20 cellular contexts compared by ENCODE assay signal in genomic region chr10:6117711-6118110, GRCh38. TPM values are rescaled to one million over a fixed set of nuclear protein-coding genes. Genes with fewer than 3 reads are reported as not detected.
DNase-seq lines count a peak whose midpoint lies in the region; ATAC-seq and TF ChIP-seq lines count a peak whose summit lies in the region.
"Had no signal": no experiment of that assay in that cellular context is flagged by ENCODE, and none has a peak within 500 bp of the region (broad histone marks: within the 10 kb centered on the region; RNA-seq: fewer than 3 reads in every experiment).

No MANE protein-coding gene starts in this region.

- H3K4me3 ChIP-seq in upper lobe of right lung (no peak overlapping the region), mucosa of descending colon (no peak overlapping the region)
- H3K4me3 ChIP-seq: BLaER1 treated with 17β-estradiol and CSF1 and Interleukin-3, amounts not matched to agents 10 nM and 100 nM; MG63 had no signal

- CTCF ChIA-PET in activated naive CD4-positive, alpha-beta T cell treated with anti-CD3 and anti-CD28 coated beads for 36 hours (lab: Charles Lee): interaction anchor here (1.0 to 1.1 kb wide), 3 partner anchors 19 to 285 kb away, joined by 3 to 5 read pairs (median 4); no protein-coding TSS in a partner anchor
- CTCF ChIA-PET in activated CD8-positive, alpha-beta memory T cell treated with anti-CD3 and anti-CD28 coated beads, Interleukin-2, amount 10 ng/mL, durations not matched to agents 7 days and 5 days (lab: Charles Lee): interaction anchor here (1.1 kb wide), 3 partner anchors 19 to 284 kb away, joined by 3 to 5 read pairs (median 3); partner anchors contain the start of gene PFKFB3

- H3K27ac Mint-ChIP-seq in activated naive CD4-positive, alpha-beta T cell treated with anti-CD3 and anti-CD28 coated beads for 36 hours: peak overlapping the region; percentile 8
- H3K27ac Mint-ChIP-seq in T-helper 17 cell: peak overlapping the region; percentile 62
- no peak overlapping the region for H3K27ac Mint-ChIP-seq in activated CD8-positive, alpha-beta memory T cell treated with anti-CD3 and anti-CD28 coated beads, Interleukin-2, amount 10 ng/mL, durations not matched to agents 7 days and 5 days

- ATAC-seq in T-helper 17 cell (no peak), esophagus mucosa (peak; percentile 53), upper lobe of right lung (peak; percentile 36), mucosa of descending colon (no peak)
- ATAC-seq in activated CD8-positive, alpha-beta memory T cell treated with anti-CD3 and anti-CD28 coated beads, Interleukin-2, amount 10 ng/mL, durations not matched to agents 7 days and 5 days: no peak

- H3K4me1 ChIP-seq in upper lobe of right lung: peaks cover 6% of the 10 kb centered on the region
- H3K4me1 ChIP-seq in mucosa of descending colon (ENCODE audit: low read depth): no peaks in the 10 kb centered on the region

- H3K36me3 ChIP-seq in upper lobe of right lung: peaks cover 41% of the 10 kb centered on the region
- H3K36me3 ChIP-seq in mucosa of descending colon (ENCODE audit: low read depth): peaks cover 4% of the 10 kb centered on the region

- peaks cover 33% of the 10 kb centered on the region for H3K36me3 Mint-ChIP-seq in activated naive CD4-positive, alpha-beta T cell treated with anti-CD3 and anti-CD28 coated beads for 36 hours (ENCODE audit: low read depth)
- peaks cover 12% of the 10 kb centered on the region for H3K36me3 Mint-ChIP-seq in T-helper 17 cell (ENCODE audit: low read depth)
- peaks cover 33% of the 10 kb centered on the region for H3K36me3 Mint-ChIP-seq in activated CD8-positive, alpha-beta memory T cell treated with anti-CD3 and anti-CD28 coated beads, Interleukin-2, amount 10 ng/mL, durations not matched to agents 7 days and 5 days

- no peak overlapping the region for H3K4me3 Mint-ChIP-seq in activated naive CD4-positive, alpha-beta T cell treated with anti-CD3 and anti-CD28 coated beads for 36 hours
- H3K4me3 Mint-ChIP-seq in T-helper 17 cell: no peak overlapping the region
- no peak overlapping the region for H3K4me3 Mint-ChIP-seq in activated CD8-positive, alpha-beta memory T cell treated with anti-CD3 and anti-CD28 coated beads, Interleukin-2, amount 10 ng/mL, durations not matched to agents 7 days and 5 days

- no peaks in the 10 kb centered on the region for H3K27me3 Mint-ChIP-seq in activated naive CD4-positive, alpha-beta T cell treated with anti-CD3 and anti-CD28 coated beads for 36 hours (ENCODE audit: low read depth)
- H3K27me3 Mint-ChIP-seq in T-helper 17 cell: no peaks in the 10 kb centered on the region
- no peaks in the 10 kb centered on the region for H3K27me3 Mint-ChIP-seq in activated CD8-positive, alpha-beta memory T cell treated with anti-CD3 and anti-CD28 coated beads, Interleukin-2, amount 10 ng/mL, durations not matched to agents 7 days and 5 days

- H3K9me3 Mint-ChIP-seq in activated naive CD4-positive, alpha-beta T cell treated with anti-CD3 and anti-CD28 coated beads for 36 hours: no peaks in the 10 kb centered on the region
- no peaks in the 10 kb centered on the region for H3K9me3 Mint-ChIP-seq in activated CD8-positive, alpha-beta memory T cell treated with anti-CD3 and anti-CD28 coated beads, Interleukin-2, amount 10 ng/mL, durations not matched to agents 7 days and 5 days (ENCODE audit: low read depth)

- intact Hi-C loops in activated naive CD4-positive, alpha-beta T cell treated with anti-CD3 and anti-CD28 coated beads for 36 hours (cut with micrococcal nuclease): no loop called here
- intact Hi-C loops in upper lobe of right lung (cut with DNase I) (no loop called here), mucosa of descending colon (cut with DNase I, micrococcal nuclease) (no loop called here)

- no peak for DNase-seq in activated naive CD4-positive, alpha-beta T cell treated with anti-CD3 and anti-CD28 coated beads for 36 hours
- no peak for DNase-seq in activated naive CD4-positive, alpha-beta T cell (lab: John Stamatoyannopoulos, UW)
- DNase-seq in T-helper 17 cell (no peak), upper lobe of right lung (no peak), NCI-H146 (lab: John Stamatoyannopoulos, UW) (no peak), mucosa of descending colon (no peak)
- DNase-seq in activated CD8-positive, alpha-beta memory T cell treated with anti-CD3 and anti-CD28 coated beads, Interleukin-2, amount 10 ng/mL, durations not matched to agents 7 days and 5 days: no peak
- DNase-seq: DMS 273 treated with DMSO at 0.1 percent for 48 hours; Karpas-422; MG63; NCI-H1105; NCI-H1694 treated with DMSO at 0.1 percent for 48 hours; NCI-H2107; NCI-H345; NCI-H69; NK-92 treated with Interleukin-12 subunit alpha and Interleukin-12 subunit beta, amount 100 ng/mL, for 24 hours; SHP77 treated with DMSO at 0.1 percent for 48 hours had no signal

- H3K27me3 ChIP-seq in upper lobe of right lung: no peaks in the 10 kb centered on the region
- H3K27me3 ChIP-seq: BLaER1 treated with 17β-estradiol and CSF1 and Interleukin-3, amounts not matched to agents 10 nM and 100 nM; MG63 had no signal

- peaks cover 37% of the 10 kb centered on the region for H3K4me1 Mint-ChIP-seq in activated naive CD4-positive, alpha-beta T cell treated with anti-CD3 and anti-CD28 coated beads for 36 hours (ENCODE audit: low read depth)
- peaks cover 23% of the 10 kb centered on the region for H3K4me1 Mint-ChIP-seq in T-helper 17 cell
- peaks cover 18% of the 10 kb centered on the region for H3K4me1 Mint-ChIP-seq in activated CD8-positive, alpha-beta memory T cell treated with anti-CD3 and anti-CD28 coated beads, Interleukin-2, amount 10 ng/mL, durations not matched to agents 7 days and 5 days

- H3K9me3 ChIP-seq in T-helper 17 cell (ENCODE audit: control insufficient read depth, low read length, poor library complexity, severe bottlenecking) (no peaks in the 10 kb centered on the region), upper lobe of right lung (no peaks in the 10 kb centered on the region), mucosa of descending colon (no peaks in the 10 kb centered on the region)
- H3K9me3 ChIP-seq: BLaER1 treated with 17β-estradiol and CSF1 and Interleukin-3, amounts not matched to agents 10 nM and 100 nM; MG63 had no signal

- no peak for TF ChIP-seq CTCF in upper lobe of right lung (IDR thresholded peaks at IDR 0.05)
- no peak for TF ChIP-seq CTCF in mucosa of descending colon (IDR thresholded peaks at IDR 0.05)

- no peak overlapping the region for H3K27ac ChIP-seq in upper lobe of right lung
- H3K27ac ChIP-seq: BLaER1 treated with 17β-estradiol and CSF1 and Interleukin-3, amounts not matched to agents 10 nM and 100 nM had no signal

RNA-seq across cellular contexts. Expression of gene RBM17, which starts 28.9 kb away (rescaled TPM):
- total RNA-seq in activated naive CD4-positive, alpha-beta T cell treated with anti-CD3 and anti-CD28 coated beads for 36 hours: 100 to 1,000 TPM; 157 to 162 TPM
- 100 to 1,000 TPM; 133 to 146 TPM for total RNA-seq in T-helper 17 cell
- total RNA-seq in esophagus mucosa: 57.5 TPM
- 92.5 TPM for total RNA-seq in upper lobe of right lung
- 100 to 1,000 TPM; 205 to 267 TPM for total RNA-seq in activated CD8-positive, alpha-beta memory T cell treated with anti-CD3 and anti-CD28 coated beads, Interleukin-2, amount 10 ng/mL, durations not matched to agents 7 days and 5 days
- 100 to 1,000 TPM in 1 of 3 donors, 10 to 100 TPM in 2; 87.4 to 100 (median 90.8) TPM for total RNA-seq in mucosa of descending colon

RNA-seq across cellular contexts. Expression of gene IL2RA, which starts 55.5 kb away (rescaled TPM):
- 100 to 1,000 TPM; 443 to 471 TPM for total RNA-seq in activated naive CD4-positive, alpha-beta T cell treated with anti-CD3 and anti-CD28 coated beads for 36 hours
- total RNA-seq in T-helper 17 cell: 10 to 100 TPM; 51.7 to 59.2 TPM
- 1.4 TPM for total RNA-seq in esophagus mucosa
- total RNA-seq in upper lobe of right lung: 4.3 TPM
- 100 to 1,000 TPM; 302 to 832 TPM for total RNA-seq in activated CD8-positive, alpha-beta memory T cell treated with anti-CD3 and anti-CD28 coated beads, Interleukin-2, amount 10 ng/mL, durations not matched to agents 7 days and 5 days
- total RNA-seq in mucosa of descending colon: 1 to 10 TPM; 1.2 to 3.7 (median 2.1) TPM
- total RNA-seq: H4 had no signal

Comparison
In these comparisons a context has a peak if more than half of its experiments do, and no peak if none do; other contexts are left out.
1. ATAC-seq: peak in esophagus mucosa (single experiment) and upper lobe of right lung (single experiment); none in T-helper 17 cell (single experiment), activated CD8-positive, alpha-beta memory T cell treated with anti-CD3 and anti-CD28 coated beads, Interleukin-2, amount 10 ng/mL, durations not matched to agents 7 days and 5 days (single experiment) and mucosa of descending colon (single experiment).